Comparison of ENCODE assay signal across 30 cellular contexts in the genomic region with DNA sequence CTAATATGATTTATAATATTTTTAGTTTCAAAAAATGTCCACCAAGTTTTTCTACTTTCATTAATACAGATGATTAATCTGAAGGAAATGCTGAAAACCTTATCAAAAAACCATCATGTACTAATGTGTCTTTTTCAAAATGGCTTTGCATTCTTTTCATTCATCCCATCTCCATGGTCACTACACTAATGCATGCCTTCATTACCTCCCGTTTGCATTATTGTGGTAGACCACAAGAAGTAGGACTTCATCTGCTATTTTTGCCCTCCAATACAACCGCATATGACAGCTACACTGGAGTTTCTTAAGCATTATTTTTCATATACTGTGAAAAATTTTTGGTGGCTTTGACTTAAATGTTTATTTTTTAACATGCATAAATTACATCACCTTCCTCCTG. TPM values are rescaled to one million over a fixed set of nuclear protein-coding genes. Genes with fewer than 3 reads are reported as not detected.
A peak's percentile ranks its signal among the peaks of the same experiment; 100 is the strongest.
DNase-seq lines count a peak whose midpoint lies in the region; ATAC-seq, FAIRE-seq and TF ChIP-seq lines count a peak whose summit lies in the region.
"Had no signal": no experiment of that assay in that cellular context is flagged by ENCODE, and none has a peak within 500 bp of the region (broad histone marks: within the 10 kb centered on the region; RNA-seq: fewer than 3 reads in every experiment).

No MANE protein-coding gene starts in this region.

- no peak overlapping the region for H3K4me3 ChIP-seq in brain microvascular endothelial cell (ENCODE audit: low read depth, low read length)
- H3K4me3 ChIP-seq: dorsolateral prefrontal cortex, esophagus squamous epithelium, heart right ventricle, right lobe of liver, tibial nerve had no signal

- no peaks in the 10 kb centered on the region for H3K4me1 Mint-ChIP-seq in progenitor cell of endocrine pancreas (ENCODE audit: low read depth)
- H3K4me1 Mint-ChIP-seq: activated CD8-positive, alpha-beta memory T cell treated with anti-CD3 and anti-CD28 coated beads, Interleukin-2, amount 10 ng/mL, durations not matched to agents 7 days and 5 days; brain; mesothelial cell of epicardium had no signal

- H3K27me3 ChIP-seq in brain microvascular endothelial cell (replicated peaks), result no peaks in the 10 kb centered on the region
- H3K27me3 ChIP-seq: dorsolateral prefrontal cortex, esophagus squamous epithelium, heart right ventricle, neutrophil, right lobe of liver, tibial nerve had no signal

- peaks cover 9% of the 10 kb centered on the region for H3K9me3 Mint-ChIP-seq in progenitor cell of endocrine pancreas (ENCODE audit: low read depth)
- H3K9me3 Mint-ChIP-seq: T-helper 1 cell treated with Interleukin-12 subunit alpha and Interleukin-12 subunit beta and Interleukin-4 antibody, amounts not matched to agents 30 μg/mL and 1 μg/mL, for 36 hours had no signal

- TF ChIP-seq CTCF in brain microvascular endothelial cell (IDR thresholded peaks at IDR 0.05; ENCODE audit: low read depth, low read length, missing control alignments), result no peak
- TF ChIP-seq CTCF in progenitor cell of endocrine pancreas (IDR thresholded peaks at IDR 0.05; ENCODE audit: unreplicated experiment), result no peak

- H3K27me3 Mint-ChIP-seq in progenitor cell of endocrine pancreas, result no peaks in the 10 kb centered on the region
- H3K27me3 Mint-ChIP-seq: activated CD8-positive, alpha-beta memory T cell treated with anti-CD3 and anti-CD28 coated beads, Interleukin-2, amount 10 ng/mL, durations not matched to agents 7 days and 5 days; brain; naive thymus-derived CD4-positive, alpha-beta T cell had no signal

- in situ Hi-C loops in brain microvascular endothelial cell (cut with HindIII; ENCODE audit: low pct_ligation_motif_present, low sequenced_read_pairs), result no loop called here

- no peak overlapping the region for H3K27ac ChIP-seq in brain microvascular endothelial cell
- H3K27ac ChIP-seq: C4-2B, dorsolateral prefrontal cortex, esophagus squamous epithelium, heart right ventricle, neutrophil, right lobe of liver, tibial nerve had no signal

- H3K36me3 ChIP-seq in brain microvascular endothelial cell (replicated peaks), result no peaks in the 10 kb centered on the region
- H3K36me3 ChIP-seq: esophagus squamous epithelium, heart right ventricle, neutrophil, right lobe of liver, tibial nerve had no signal

- H3K36me3 Mint-ChIP-seq in progenitor cell of endocrine pancreas (ENCODE audit: insufficient read depth), result no peaks in the 10 kb centered on the region
- H3K36me3 Mint-ChIP-seq: activated CD8-positive, alpha-beta memory T cell treated with anti-CD3 and anti-CD28 coated beads, Interleukin-2, amount 10 ng/mL, durations not matched to agents 7 days and 5 days; brain; naive thymus-derived CD4-positive, alpha-beta T cell had no signal

- ATAC-seq in HG02678 (IDR thresholded peaks at IDR 0.05; ENCODE audit: unreplicated experiment) (no peak), left colon (no peak)
- ATAC-seq: activated CD8-positive, alpha-beta memory T cell treated with anti-CD3 and anti-CD28 coated beads, Interleukin-2, amount 10 ng/mL, durations not matched to agents 7 days and 5 days; activated T-cell treated with anti-CD3 and anti-CD28 coated beads, Interleukin-2, amount 50 U/mL, for 4 hours; heart right ventricle; naive thymus-derived CD4-positive, alpha-beta T cell; right lobe of liver had no signal

- H3K27ac Mint-ChIP-seq in progenitor cell of endocrine pancreas, result no peak overlapping the region
- H3K27ac Mint-ChIP-seq: activated CD8-positive, alpha-beta memory T cell treated with anti-CD3 and anti-CD28 coated beads, Interleukin-2, amount 10 ng/mL, durations not matched to agents 7 days and 5 days; brain; mesothelial cell of epicardium; naive thymus-derived CD4-positive, alpha-beta T cell; T-helper 1 cell treated with Interleukin-12 subunit alpha and Interleukin-12 subunit beta and Interleukin-4 antibody, amounts not matched to agents 30 μg/mL and 1 μg/mL, for 36 hours had no signal

- intact Hi-C loops in left colon (cut with DNase I, micrococcal nuclease), result no loop called here

- DNase-seq in HTR-8/SVneo (ENCODE audit: insufficient read length, low spot score), result peak; percentile 53
- peak; percentile 30 for DNase-seq in OCI-M1 (lab: John Stamatoyannopoulos, UW)
- peak; percentile 32 for DNase-seq in brain microvascular endothelial cell
- DNase-seq in progenitor cell of endocrine pancreas (ENCODE audit: low spot score, unreplicated experiment), result no peak
- DNase-seq in NOMO-1 (lab: John Stamatoyannopoulos, UW; ENCODE audit: unreplicated experiment in 2 of 2), result no peak
- no peak for DNase-seq in left colon
- DNase-seq: activated CD8-positive, alpha-beta memory T cell treated with anti-CD3 and anti-CD28 coated beads, Interleukin-2, amount 10 ng/mL, durations not matched to agents 7 days and 5 days; activated T-cell treated with anti-CD3 and anti-CD28 coated beads, Interleukin-2, amount 50 U/mL, for 4 hours; Caco-2; DMS53; dorsolateral prefrontal cortex; esophagus squamous epithelium; foreskin melanocyte; heart right ventricle; kidney; naive thymus-derived CD4-positive, alpha-beta T cell; NCI-H146; NCI-H82; right lobe of liver; stimulated activated CD4-positive, alpha-beta T cell treated with anti-CD3 and anti-CD28 coated beads, Interleukin-4, amount 100 ng/mL, for 1 hour had no signal

- H3K4me3 Mint-ChIP-seq in progenitor cell of endocrine pancreas (ENCODE audit: low read depth), result no peak overlapping the region
- H3K4me3 Mint-ChIP-seq: activated CD8-positive, alpha-beta memory T cell treated with anti-CD3 and anti-CD28 coated beads, Interleukin-2, amount 10 ng/mL, durations not matched to agents 7 days and 5 days; activated T-cell treated with anti-CD3 and anti-CD28 coated beads, Interleukin-2, amount 50 U/mL, for 4 hours; brain; mesothelial cell of epicardium; naive thymus-derived CD4-positive, alpha-beta T cell; T-helper 1 cell treated with Interleukin-12 subunit alpha and Interleukin-12 subunit beta and Interleukin-4 antibody, amounts not matched to agents 30 μg/mL and 1 μg/mL, for 36 hours had no signal

- FAIRE-seq in HTR-8/SVneo (lab: Jason Lieb, UNC), result no peak
- FAIRE-seq: G401.6, kidney, TTC549 had no signal

RNA-seq across cellular contexts. Expression of a gene that starts 37.9 kb away (rescaled TPM):
- total RNA-seq in progenitor cell of endocrine pancreas (10.6 and 15.5 TPM in 2 replicates), left colon (under 1 TPM in 1 of 2 donors, not detected in 1; 0.14 TPM)
- total RNA-seq: activated CD8-positive, alpha-beta memory T cell treated with anti-CD3 and anti-CD28 coated beads, Interleukin-2, amount 10 ng/mL, durations not matched to agents 7 days and 5 days; activated T-cell treated with anti-CD3 and anti-CD28 coated beads, Interleukin-2, amount 50 U/mL, for 4 hours; esophagus squamous epithelium; heart right ventricle; kidney; naive thymus-derived CD4-positive, alpha-beta T cell; posterior vena cava had no signal

Comparison
In these comparisons a context has a peak if more than half of its experiments do, and no peak if none do; other contexts are left out.
1. DNase-seq: peak in HTR-8/SVneo (single experiment), OCI-M1 (single experiment) and brain microvascular endothelial cell (single experiment); none in progenitor cell of endocrine pancreas (single experiment), NOMO-1 (0 of 2) and left colon (0 of 2).
2. RNA of a gene that starts 37.9 kb away (total RNA-seq): 10.6 to 15.5 TPM in progenitor cell of endocrine pancreas; 0.14 TPM in left colon; every median in the first group is over 10 times any median in the second.